2 cellular contexts compared by ENCODE assay signal in the genomic region with DNA sequence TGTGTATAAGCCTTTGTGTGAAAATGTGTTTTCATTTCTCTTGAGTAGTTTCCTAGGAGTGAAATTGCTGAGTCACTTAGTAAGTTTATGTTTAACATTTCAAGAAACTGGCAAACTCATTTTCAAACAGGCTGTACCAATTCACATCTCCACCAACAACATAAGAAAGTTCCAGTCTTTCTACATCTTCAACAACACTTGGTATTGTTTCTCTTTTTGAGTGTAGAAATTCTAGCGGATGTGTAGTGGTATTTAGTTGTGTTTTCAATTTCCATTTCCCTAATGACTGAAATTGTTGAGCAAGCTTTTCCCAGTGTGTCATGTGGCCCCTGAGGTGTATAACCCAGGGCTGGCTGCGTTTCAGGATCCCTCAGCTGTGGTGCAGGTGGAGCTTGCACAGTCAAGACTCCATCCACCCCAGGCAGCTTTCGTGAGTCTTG.
TF ChIP-seq lines count a peak whose summit lies in the region.

No MANE protein-coding gene starts in this region.

TF ChIP-seq in GM12878, 131 proteins besides CTCF, POLR2A, EP300 and RAD21 (continued from another document and continues in another):
- TF ChIP-seq TCF3 (IDR thresholded peaks at IDR 0.05; ENCODE audit: borderline replicate concordance, insufficient read depth, low read depth, low read length) (peak; percentile 56; the same call in 1 of the 2 replicates), MEF2A (IDR thresholded peaks at IDR 0.05; ENCODE audit: insufficient read depth, low read depth, low read length) (0 out of 2 replicates have a peak, but pooled peaks have one; percentile 24), NFXL1 (IDR thresholded peaks at IDR 0.05; ENCODE audit: borderline replicate concordance) (no peak), NR2F1 (conservative IDR thresholded peaks at IDR 0.05) (no peak), IRF4 (IDR thresholded peaks at IDR 0.05; ENCODE audit: low read depth, low read length) (peak; percentile 77; the same call in 1 of the 2 replicates), POU2F2 (IDR thresholded peaks at IDR 0.05; ENCODE audit: borderline replicate concordance, low read depth, low read length) (0 out of 3 replicates have a peak, but pooled peaks have one; percentile 38), WRNIP1 (IDR thresholded peaks at IDR 0.05; ENCODE audit: borderline replicate concordance, low read depth, low read length) (no peak), FOXM1 (IDR thresholded peaks at IDR 0.05; ENCODE audit: low read depth, low read length) (peak; percentile 59; the same call in 1 of the 2 replicates), IKZF2 (IDR thresholded peaks at IDR 0.05) (peak; percentile 63 to 65; a peak in 3 of 4 replicates), ATF7 (IDR thresholded peaks at IDR 0.05; ENCODE audit: low read depth) (peak; percentile 35; the same call in 1 of the 2 replicates), EED (IDR thresholded peaks at IDR 0.05; ENCODE audit: low read depth) (peak; percentile 48; the same call in 1 of the 2 replicates), ZBED1 (IDR thresholded peaks at IDR 0.05; ENCODE audit: borderline replicate concordance) (no peak), TAF1 (IDR thresholded peaks at IDR 0.05; ENCODE audit: borderline replicate concordance, low read depth, low read length) (no peak), PAX8 (IDR thresholded peaks at IDR 0.05) (no peak), ETV6 (conservative IDR thresholded peaks at IDR 0.05 in 1 of 2, IDR thresholded peaks at IDR 0.05 in 1 of 2; ENCODE audit: borderline replicate concordance in 1 of 2, low read depth in 1 of 2) (peak in 1 of 2 experiments; percentile 64; a peak in 1 of 4 replicates), RAD51 (IDR thresholded peaks at IDR 0.05) (peak; percentile 50; the same call in 1 of the 2 replicates), TBL1XR1 (IDR thresholded peaks at IDR 0.05; ENCODE audit: low read depth, low read length) (peak; percentile 40; the same call in 1 of the 2 replicates), BACH1 (IDR thresholded peaks at IDR 0.05; ENCODE audit: borderline replicate concordance) (peak; percentile 95), CBX5 (IDR thresholded peaks at IDR 0.05; ENCODE audit: low read depth) (0 out of 2 replicates have a peak, but pooled peaks have one; percentile 54), SUPT20H (IDR thresholded peaks at IDR 0.05; ENCODE audit: borderline replicate concordance, control insufficient read depth, low read depth, low read length) (no peak), SMARCA5 (IDR thresholded peaks at IDR 0.05) (no peak)
- TF ChIP-seq, protein P1, sequence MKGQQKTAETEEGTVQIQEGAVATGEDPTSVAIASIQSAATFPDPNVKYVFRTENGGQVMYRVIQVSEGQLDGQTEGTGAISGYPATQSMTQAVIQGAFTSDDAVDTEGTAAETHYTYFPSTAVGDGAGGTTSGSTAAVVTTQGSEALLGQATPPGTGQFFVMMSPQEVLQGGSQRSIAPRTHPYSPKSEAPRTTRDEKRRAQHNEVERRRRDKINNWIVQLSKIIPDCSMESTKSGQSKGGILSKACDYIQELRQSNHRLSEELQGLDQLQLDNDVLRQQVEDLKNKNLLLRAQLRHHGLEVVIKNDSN (IDR thresholded peaks at IDR 0.05; ENCODE audit: borderline replicate concordance, extremely low read length, insufficient read depth, low read depth, low read length): peak; percentile 30
- TF ChIP-seq, protein P2, sequence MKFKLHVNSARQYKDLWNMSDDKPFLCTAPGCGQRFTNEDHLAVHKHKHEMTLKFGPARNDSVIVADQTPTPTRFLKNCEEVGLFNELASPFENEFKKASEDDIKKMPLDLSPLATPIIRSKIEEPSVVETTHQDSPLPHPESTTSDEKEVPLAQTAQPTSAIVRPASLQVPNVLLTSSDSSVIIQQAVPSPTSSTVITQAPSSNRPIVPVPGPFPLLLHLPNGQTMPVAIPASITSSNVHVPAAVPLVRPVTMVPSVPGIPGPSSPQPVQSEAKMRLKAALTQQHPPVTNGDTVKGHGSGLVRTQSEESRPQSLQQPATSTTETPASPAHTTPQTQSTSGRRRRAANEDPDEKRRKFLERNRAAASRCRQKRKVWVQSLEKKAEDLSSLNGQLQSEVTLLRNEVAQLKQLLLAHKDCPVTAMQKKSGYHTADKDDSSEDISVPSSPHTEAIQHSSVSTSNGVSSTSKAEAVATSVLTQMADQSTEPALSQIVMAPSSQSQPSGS (IDR thresholded peaks at IDR 0.05; ENCODE audit: low read length): peak; percentile 79; the same call in 1 of the 2 replicates
- TF ChIP-seq, protein P3, sequence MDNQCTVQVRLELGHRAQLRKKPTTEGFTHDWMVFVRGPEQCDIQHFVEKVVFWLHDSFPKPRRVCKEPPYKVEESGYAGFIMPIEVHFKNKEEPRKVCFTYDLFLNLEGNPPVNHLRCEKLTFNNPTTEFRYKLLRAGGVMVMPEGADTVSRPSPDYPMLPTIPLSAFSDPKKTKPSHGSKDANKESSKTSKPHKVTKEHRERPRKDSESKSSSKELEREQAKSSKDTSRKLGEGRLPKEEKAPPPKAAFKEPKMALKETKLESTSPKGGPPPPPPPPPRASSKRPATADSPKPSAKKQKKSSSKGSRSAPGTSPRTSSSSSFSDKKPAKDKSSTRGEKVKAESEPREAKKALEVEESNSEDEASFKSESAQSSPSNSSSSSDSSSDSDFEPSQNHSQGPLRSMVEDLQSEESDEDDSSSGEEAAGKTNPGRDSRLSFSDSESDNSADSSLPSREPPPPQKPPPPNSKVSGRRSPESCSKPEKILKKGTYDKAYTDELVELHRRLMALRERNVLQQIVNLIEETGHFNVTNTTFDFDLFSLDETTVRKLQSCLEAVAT (IDR thresholded peaks at IDR 0.05): 0 out of 2 replicates have a peak, but pooled peaks have one; percentile 35
- TF ChIP-seq, protein P4, sequence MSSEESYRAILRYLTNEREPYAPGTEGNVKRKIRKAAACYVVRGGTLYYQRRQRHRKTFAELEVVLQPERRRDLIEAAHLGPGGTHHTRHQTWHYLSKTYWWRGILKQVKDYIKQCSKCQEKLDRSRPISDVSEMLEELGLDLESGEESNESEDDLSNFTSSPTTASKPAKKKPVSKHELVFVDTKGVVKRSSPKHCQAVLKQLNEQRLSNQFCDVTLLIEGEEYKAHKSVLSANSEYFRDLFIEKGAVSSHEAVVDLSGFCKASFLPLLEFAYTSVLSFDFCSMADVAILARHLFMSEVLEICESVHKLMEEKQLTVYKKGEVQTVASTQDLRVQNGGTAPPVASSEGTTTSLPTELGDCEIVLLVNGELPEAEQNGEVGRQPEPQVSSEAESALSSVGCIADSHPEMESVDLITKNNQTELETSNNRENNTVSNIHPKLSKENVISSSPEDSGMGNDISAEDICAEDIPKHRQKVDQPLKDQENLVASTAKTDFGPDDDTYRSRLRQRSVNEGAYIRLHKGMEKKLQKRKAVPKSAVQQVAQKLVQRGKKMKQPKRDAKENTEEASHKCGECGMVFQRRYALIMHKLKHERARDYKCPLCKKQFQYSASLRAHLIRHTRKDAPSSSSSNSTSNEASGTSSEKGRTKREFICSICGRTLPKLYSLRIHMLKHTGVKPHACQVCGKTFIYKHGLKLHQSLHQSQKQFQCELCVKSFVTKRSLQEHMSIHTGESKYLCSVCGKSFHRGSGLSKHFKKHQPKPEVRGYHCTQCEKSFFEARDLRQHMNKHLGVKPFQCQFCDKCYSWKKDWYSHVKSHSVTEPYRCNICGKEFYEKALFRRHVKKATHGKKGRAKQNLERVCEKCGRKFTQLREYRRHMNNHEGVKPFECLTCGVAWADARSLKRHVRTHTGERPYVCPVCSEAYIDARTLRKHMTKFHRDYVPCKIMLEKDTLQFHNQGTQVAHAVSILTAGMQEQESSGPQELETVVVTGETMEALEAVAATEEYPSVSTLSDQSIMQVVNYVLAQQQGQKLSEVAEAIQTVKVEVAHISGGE (CRISPR knock-in tag; IDR thresholded peaks at IDR 0.05): no peak

TF ChIP-seq in SK-N-SH, 30 proteins besides CTCF, POLR2A, EP300 and RAD21 (continued from another document):
- no peak for TF ChIP-seq EZH2phosphoT487 (IDR thresholded peaks at IDR 0.05; ENCODE audit: borderline replicate concordance, low read depth)
